In genomic region chr22:26452236-26453016, GRCh38 we compare ENCODE assay signal across 2 cellular contexts.
TF ChIP-seq lines count a peak whose summit lies in the region.

No MANE protein-coding gene starts in this region.

TF ChIP-seq in IMR-90, 13 proteins besides CTCF, POLR2A, EP300 and RAD21:
- TF ChIP-seq BHLHE40 (IDR thresholded peaks at IDR 0.05; ENCODE audit: low read depth, low read length) (no peak), MXI1 (IDR thresholded peaks at IDR 0.05; ENCODE audit: borderline replicate concordance, low read depth, low read length) (no peak), CHD1 (IDR thresholded peaks at IDR 0.05; ENCODE audit: low read depth, low read length) (no peak), FOS (IDR thresholded peaks at IDR 0.05; ENCODE audit: low read depth, low read length) (no peak), NFE2L2 (IDR thresholded peaks at IDR 0.05; ENCODE audit: low read depth, low read length) (no peak), RCOR1 (IDR thresholded peaks at IDR 0.05; ENCODE audit: insufficient replicate concordance, low read length) (no peak), CEBPB (IDR thresholded peaks at IDR 0.05; ENCODE audit: low read depth, low read length) (no peak), SMC3 (IDR thresholded peaks at IDR 0.05; ENCODE audit: low read depth, low read length) (no peak), MAZ (IDR thresholded peaks at IDR 0.05; ENCODE audit: borderline replicate concordance, low read depth, low read length) (no peak), MAFK (IDR thresholded peaks at IDR 0.05; ENCODE audit: low read depth, low read length) (no peak), RFX5 (IDR thresholded peaks at IDR 0.05; ENCODE audit: low read depth, low read length) (no peak)
- TF ChIP-seq, protein P1, sequence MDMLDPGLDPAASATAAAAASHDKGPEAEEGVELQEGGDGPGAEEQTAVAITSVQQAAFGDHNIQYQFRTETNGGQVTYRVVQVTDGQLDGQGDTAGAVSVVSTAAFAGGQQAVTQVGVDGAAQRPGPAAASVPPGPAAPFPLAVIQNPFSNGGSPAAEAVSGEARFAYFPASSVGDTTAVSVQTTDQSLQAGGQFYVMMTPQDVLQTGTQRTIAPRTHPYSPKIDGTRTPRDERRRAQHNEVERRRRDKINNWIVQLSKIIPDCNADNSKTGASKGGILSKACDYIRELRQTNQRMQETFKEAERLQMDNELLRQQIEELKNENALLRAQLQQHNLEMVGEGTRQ (IDR thresholded peaks at IDR 0.05; ENCODE audit: low read depth, low read length) = no peak
- TF ChIP-seq, protein P2, sequence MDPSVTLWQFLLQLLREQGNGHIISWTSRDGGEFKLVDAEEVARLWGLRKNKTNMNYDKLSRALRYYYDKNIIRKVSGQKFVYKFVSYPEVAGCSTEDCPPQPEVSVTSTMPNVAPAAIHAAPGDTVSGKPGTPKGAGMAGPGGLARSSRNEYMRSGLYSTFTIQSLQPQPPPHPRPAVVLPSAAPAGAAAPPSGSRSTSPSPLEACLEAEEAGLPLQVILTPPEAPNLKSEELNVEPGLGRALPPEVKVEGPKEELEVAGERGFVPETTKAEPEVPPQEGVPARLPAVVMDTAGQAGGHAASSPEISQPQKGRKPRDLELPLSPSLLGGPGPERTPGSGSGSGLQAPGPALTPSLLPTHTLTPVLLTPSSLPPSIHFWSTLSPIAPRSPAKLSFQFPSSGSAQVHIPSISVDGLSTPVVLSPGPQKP (IDR thresholded peaks at IDR 0.05; ENCODE audit: borderline replicate concordance, low read depth, low read length) = no peak

TF ChIP-seq in GM12878, 131 proteins besides CTCF, POLR2A, EP300 and RAD21:
- TF ChIP-seq LARP7 (IDR thresholded peaks at IDR 0.05) = no peak
- no peak for TF ChIP-seq RFX5 (IDR thresholded peaks at IDR 0.05; ENCODE audit: low read depth, low read length)
- no peak for TF ChIP-seq HDAC2 (IDR thresholded peaks at IDR 0.05)
- no peak for TF ChIP-seq FOXM1 (IDR thresholded peaks at IDR 0.05; ENCODE audit: low read depth, low read length)
- no peak for TF ChIP-seq ESRRA (IDR thresholded peaks at IDR 0.05; ENCODE audit: low read length)
- TF ChIP-seq SUPT20H (IDR thresholded peaks at IDR 0.05; ENCODE audit: borderline replicate concordance, control insufficient read depth, low read depth, low read length) = no peak
- no peak for TF ChIP-seq WRNIP1 (IDR thresholded peaks at IDR 0.05; ENCODE audit: borderline replicate concordance, low read depth, low read length)
- TF ChIP-seq CHD1 (IDR thresholded peaks at IDR 0.05; ENCODE audit: low read depth, low read length) = no peak
- no peak for TF ChIP-seq MYB (IDR thresholded peaks at IDR 0.05; ENCODE audit: borderline replicate concordance, low read depth, low read length)
- no peak for TF ChIP-seq NRF1 (conservative IDR thresholded peaks at IDR 0.05; ENCODE audit: low read depth, low read length)
